18 cellular contexts compared by ENCODE assay signal in the genomic region with DNA sequence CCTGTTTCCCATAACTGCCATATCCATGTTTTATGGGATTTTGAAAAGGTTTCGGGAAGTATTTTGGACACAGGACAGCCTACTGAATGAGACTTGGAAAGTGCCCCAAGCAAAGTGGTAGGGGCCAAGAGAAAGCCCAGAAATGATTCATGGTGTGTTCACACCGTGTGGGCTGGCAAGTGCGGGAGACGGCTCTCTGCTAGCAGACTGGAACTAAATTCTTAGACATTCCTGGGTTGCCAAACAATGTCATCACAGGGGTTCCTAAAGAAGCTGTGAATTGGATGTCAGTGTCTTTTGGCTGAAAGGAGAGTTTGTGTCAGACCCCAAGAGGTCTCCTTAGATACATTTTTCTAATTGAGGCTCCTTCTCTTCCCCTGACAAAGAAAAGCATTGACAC.
DNase-seq lines count a peak whose midpoint lies in the region; ATAC-seq and TF ChIP-seq lines count a peak whose summit lies in the region.
"Had no signal": no experiment of that assay in that cellular context is flagged by ENCODE, and none has a peak within 500 bp of the region (broad histone marks: within the 10 kb centered on the region; RNA-seq: fewer than 3 reads in every experiment).

No MANE protein-coding gene starts in this region.

- H3K36me3 ChIP-seq in RWPE2 (ENCODE audit: low read depth) (no peaks in the 10 kb centered on the region), MM.1S (replicated peaks; ENCODE audit: insufficient read depth, low read length) (no peaks in the 10 kb centered on the region), hepatocyte (replicated peaks; ENCODE audit: insufficient read depth, low read depth) (no peaks in the 10 kb centered on the region)
- H3K36me3 ChIP-seq: thyroid gland had no signal

- H3K9ac ChIP-seq in MM.1S (ENCODE audit: low read length) = no peak overlapping the region

- no peaks in the 10 kb centered on the region for H3F3A ChIP-seq in MM.1S (ENCODE audit: insufficient read depth, low read length)

- H3K27ac ChIP-seq in RWPE2 (ENCODE audit: poor library complexity, severe bottlenecking) (no peak overlapping the region), MM.1S (ENCODE audit: low read length) (no peak overlapping the region), hepatocyte (no peak overlapping the region)
- H3K27ac ChIP-seq: thyroid gland had no signal

- H3K79me2 ChIP-seq in MM.1S (ENCODE audit: low read length) = no peaks in the 10 kb centered on the region
- no peaks in the 10 kb centered on the region for H3K79me2 ChIP-seq in hepatocyte

- 20% methylated on average over 4 of the region's 4 CpGs for WGBS in hepatocyte (ENCODE audit: low lambda C conversion rate, missing lambda C conversion rate)

- no peak overlapping the region for H3K4me2 ChIP-seq in MM.1S (ENCODE audit: low read depth, low read length)
- no peak overlapping the region for H3K4me2 ChIP-seq in hepatocyte

- TF ChIP-seq CTCF in RWPE2 (IDR thresholded peaks at IDR 0.05; ENCODE audit: poor library complexity, severe bottlenecking) (no peak), fibroblast of the aortic adventitia (IDR thresholded peaks at IDR 0.05; ENCODE audit: insufficient read depth, low read length) (no peak), MM.1S (IDR thresholded peaks at IDR 0.05; ENCODE audit: low read length) (no peak), hepatocyte (IDR thresholded peaks at IDR 0.05; ENCODE audit: poor library complexity) (no peak)

- H4K20me1 ChIP-seq in MM.1S (ENCODE audit: insufficient read depth, low read length) (no peaks in the 10 kb centered on the region), hepatocyte (ENCODE audit: insufficient read depth, poor library complexity, severe bottlenecking) (no peaks in the 10 kb centered on the region)

- H3K4me3 ChIP-seq in RWPE2 (ENCODE audit: severe bottlenecking) = no peak overlapping the region
- no peak overlapping the region for H3K4me3 ChIP-seq in fibroblast of the aortic adventitia (ENCODE audit: low read depth, low read length)
- no peak overlapping the region for H3K4me3 ChIP-seq in MM.1S (ENCODE audit: low read length)
- H3K4me3 ChIP-seq in hepatocyte = no peak overlapping the region
- H3K4me3 ChIP-seq: K562, skin epidermis, thyroid gland had no signal

- intact Hi-C loops in posterior vena cava (cut with DNase I) = no loop called here

- peak; percentile 58 for DNase-seq in GM04504 (ENCODE audit: low read depth)
- no peak for DNase-seq in RWPE2 (ENCODE audit: low spot score)
- peak; percentile 90 for DNase-seq in fibroblast of the aortic adventitia (ENCODE audit: low read depth)
- DNase-seq in posterior vena cava (ENCODE audit: low spot score) = peak; percentile 89
- no peak for DNase-seq in MM.1S
- no peak for DNase-seq in middle frontal gyrus (ENCODE audit: extremely low spot score, low spot score)
- no peak for DNase-seq in hepatocyte (ENCODE audit: low spot score)
- DNase-seq in NCI-H2081 (lab: John Stamatoyannopoulos, UW) = no peak
- DNase-seq: activated CD4-positive, alpha-beta T cell treated with anti-CD3 and anti-CD28 coated beads, Interleukin-2, amount 50 U/mL, for 1 hour; Caco-2; erythroblast; NCI-H187; OCI-M1; T-helper 2 cell; thyroid gland had no signal

- ATAC-seq in RWPE2 (ENCODE audit: low read depth) = peak; percentile 93
- ATAC-seq: activated T-helper 17 cell treated with anti-CD3 and anti-CD28 coated beads, Interleukin-2, amount 50 U/mL, for 72 hours; K562 had no signal

- H3K4me1 ChIP-seq in RWPE2 (ENCODE audit: insufficient read depth, poor library complexity, severe bottlenecking) (no peaks in the 10 kb centered on the region), MM.1S (ENCODE audit: low read length) (no peaks in the 10 kb centered on the region), hepatocyte (ENCODE audit: insufficient read depth) (peaks cover 8% of the 10 kb centered on the region)
- H3K4me1 ChIP-seq: Caco-2, thyroid gland had no signal

- H3K9me2 ChIP-seq in MM.1S (replicated peaks; ENCODE audit: insufficient read depth, low read length) (no peaks in the 10 kb centered on the region), hepatocyte (replicated peaks; ENCODE audit: insufficient read depth) (no peaks in the 10 kb centered on the region)

- H3K9me3 ChIP-seq in RWPE2 (ENCODE audit: severe bottlenecking) (peaks cover 2% of the 10 kb centered on the region), MM.1S (replicated peaks; ENCODE audit: insufficient read depth, low read length) (no peaks in the 10 kb centered on the region), hepatocyte (ENCODE audit: low read depth) (no peaks in the 10 kb centered on the region)
- H3K9me3 ChIP-seq: Caco-2, thyroid gland had no signal

- H3K27me3 ChIP-seq in RWPE2 (ENCODE audit: insufficient read depth, poor library complexity, severe bottlenecking) (peaks cover 7% of the 10 kb centered on the region), MM.1S (replicated peaks; ENCODE audit: insufficient read depth, low read length) (no peaks in the 10 kb centered on the region), hepatocyte (peaks cover 6% of the 10 kb centered on the region)
- H3K27me3 ChIP-seq: thyroid gland had no signal

- H2AFZ ChIP-seq in MM.1S (ENCODE audit: low read length) = no peak overlapping the region
- H2AFZ ChIP-seq in hepatocyte = no peak overlapping the region

Comparison
In these comparisons a context has a peak if more than half of its experiments do, and no peak if none do; other contexts are left out.
1. DNase-seq: peak in GM04504 (single experiment), fibroblast of the aortic adventitia (single experiment) and posterior vena cava (single experiment); none in RWPE2 (single experiment), MM.1S (single experiment), middle frontal gyrus (single experiment), hepatocyte (single experiment) and NCI-H2081 (0 of 2).